8 cellular contexts compared by ENCODE assay signal in genomic region chr1:204377800-204378608, GRCh38. TPM values are rescaled to one million over a fixed set of nuclear protein-coding genes. Genes with fewer than 3 reads are reported as not detected.
DNase-seq lines count a peak whose midpoint lies in the region; ATAC-seq, FAIRE-seq and TF ChIP-seq lines count a peak whose summit lies in the region.

No MANE protein-coding gene starts in this region.

- H3K36me3 Mint-ChIP-seq in T-cell, result no peaks in the 10 kb centered on the region

- TF ChIP-seq POLR2A in K562 (conservative IDR thresholded peaks at IDR 0.05), result no peak

- H3K4me1 Mint-ChIP-seq in T-cell, result peaks cover 11 to 14% (median 14%) of the 10 kb centered on the region in 3 donors

- peak overlapping the region; percentile 62 for H3K4me2 ChIP-seq in K562 (ENCODE audit: insufficient read depth, low read length)

- H3K79me2 ChIP-seq in K562 (ENCODE audit: control insufficient read depth, insufficient read depth, low read length), result no peaks in the 10 kb centered on the region

- peak overlapping the region; percentile 83 to 85 (median 84) for H3K4me3 Mint-ChIP-seq in T-cell

- peaks cover 5 to 10% of the 10 kb centered on the region in 2 experiments for H3K4me1 ChIP-seq in K562 (replicated peaks in 1 of 2; ENCODE audit: control insufficient read depth in 2 of 2, insufficient read depth in 2 of 2, low read length in 2 of 2)

- in situ Hi-C loops in K562 (cut with MboI), result no loop called here

- H3K36me3 ChIP-seq in K562 (ENCODE audit: control insufficient read depth, insufficient read depth, low read length), result no peaks in the 10 kb centered on the region

- H3K27me3 ChIP-seq in K562 (ENCODE audit: control insufficient read depth in 2 of 2, insufficient read depth in 2 of 2, low read length in 2 of 2), result peaks cover 47 to 68% of the 10 kb centered on the region in 2 experiments

- H3K9ac ChIP-seq in K562 (ENCODE audit: insufficient read depth in 1 of 2, low read depth in 2 of 2, low read length in 2 of 2), result peak overlapping the region in 1 of 2 experiments; percentile 68; a peak in 2 of 4 replicates

- H2AFZ ChIP-seq in K562 (ENCODE audit: low read depth, low read length), result peak overlapping the region; percentile 74

- CTCF ChIA-PET in T-cell (lab: Charles Lee) (interaction anchor here (0.6 to 2.2 kb wide), 3 partner anchors 8 to 21 kb away, joined by 4 to 15 read pairs (median 5); no protein-coding TSS in a partner anchor), K562 (lab: Yijun Ruan, JAX; ENCODE audit: low intra/inter-chr PET ratio) (no interaction called here)

- H3K9me3 Mint-ChIP-seq in T-cell, result no peaks in the 10 kb centered on the region

- intact Hi-C loops in K562 (cut with micrococcal nuclease), result no loop called here

- FAIRE-seq in K562 (lab: Jason Lieb, UNC), result no peak

- H3K27me3 Mint-ChIP-seq in T-cell, result peaks cover 0 to 28% of the 10 kb centered on the region in 2 donors

- peaks cover 16% of the 10 kb centered on the region for H4K20me1 ChIP-seq in K562 (replicated peaks; ENCODE audit: control insufficient read depth, insufficient read depth, low read length)

- H3K9me1 ChIP-seq in K562 (ENCODE audit: control insufficient read depth, insufficient read depth, low read length), result no peaks in the 10 kb centered on the region

- H3K27ac Mint-ChIP-seq in T-cell, result peak overlapping the region in 1 of 2 donors; percentile 40

- POLR2A ChIA-PET in T-cell (lab: Charles Lee), result no interaction called here
- POLR2A ChIA-PET in K562 (lab: Yijun Ruan, JAX), result interaction anchor here (0.6 to 1.1 kb wide), 5 partner anchors 9 to 759 kb away, joined by 3 to 4 read pairs (median 3); no protein-coding TSS in a partner anchor

- BruUV-seq in K562 (replicated peaks; lab: Mats Ljungman, UMichigan), result no TSS peak

- no peaks in the 10 kb centered on the region for H3K9me3 ChIP-seq in K562 (replicated peaks; ENCODE audit: control insufficient read depth, insufficient read depth, low read depth, low read length)

- peak overlapping the region; percentile 30; the same call in 1 of the 2 replicates for H3K4me3 ChIP-seq in GM08714 (ENCODE audit: low read length)
- no peak overlapping the region; the same call in 1 of the 2 replicates for H3K4me3 ChIP-seq in K562

- TF ChIP-seq RAD21 in Ishikawa (IDR thresholded peaks at IDR 0.05; ENCODE audit: low read depth) (no peak), K562 (CRISPR knock-in tag; conservative IDR thresholded peaks at IDR 0.05 in 1 of 2, IDR thresholded peaks at IDR 0.05 in 1 of 2) (no peak)

- no peak overlapping the region for H3K27ac ChIP-seq in K562 (ENCODE audit: extremely low read depth, low read depth, low read length)

- DNase-seq in T-cell, result peak in 33 of 34 experiments; percentile 20 to 60 (median 40)
- peak in 3 of 4 experiments; percentile 46 to 62 (median 52) for DNase-seq in K562 (ENCODE audit: extremely low read depth in 1 of 4, low spot score in 3 of 4)
- peak; percentile 9 for DNase-seq in iris pigment epithelial cell (ENCODE audit: low read depth)
- peak in 2 of 3 donors; percentile 28 to 36 for DNase-seq in stimulated activated CD4-positive, alpha-beta T cell treated with anti-CD3 and anti-CD28 coated beads, Interleukin-12 subunit alpha, Interleukin-12 subunit beta, amount 100 ng/mL, for 48 hours (ENCODE audit: low read depth in 2 of 3, low spot score in 1 of 3)

- TF ChIP-seq CTCF in K562 (IDR thresholded peaks at IDR 0.05 in 2 of 3, conservative IDR thresholded peaks at IDR 0.05 in 1 of 3; ENCODE audit: insufficient read depth in 2 of 3, low read depth in 1 of 3, low read length in 3 of 3), result peak in 1 of 3 experiments; percentile 7; a peak in 1 of 6 replicates

- 6% methylated on average over 54 of the region's 54 CpGs for WGBS in K562 (ENCODE audit: insufficient coverage, low coverage, missing lambda C conversion rate)

- ATAC-seq in T-cell (replicated peaks in 1 of 4) (peak; percentile 74 to 77 (median 75)), K562 (peak; percentile 78), GM19035 (IDR thresholded peaks at IDR 0.05; ENCODE audit: unreplicated experiment) (no peak), GM21381 (IDR thresholded peaks at IDR 0.05; ENCODE audit: unreplicated experiment) (no peak)

- TF ChIP-seq EP300 in Ishikawa (IDR thresholded peaks at IDR 0.05; ENCODE audit: borderline replicate concordance) (no peak), K562 (IDR thresholded peaks at IDR 0.05; ENCODE audit: low read length) (no peak)

TF ChIP-seq in K562, 482 proteins besides CTCF, POLR2A, EP300 and RAD21 (continues in another document):
- TF ChIP-seq CHCHD3 (CRISPR knock-in tag; IDR thresholded peaks at IDR 0.05) (no peak), ZNF584 (CRISPR knock-in tag; IDR thresholded peaks at IDR 0.05; ENCODE audit: low read depth) (0 out of 2 replicates have a peak, but pooled peaks have one; percentile 16), HES1 (IDR thresholded peaks at IDR 0.05; ENCODE audit: low read depth) (peak; percentile 63), L3MBTL2 (IDR thresholded peaks at IDR 0.05) (peak; percentile 36; the same call in 1 of the 2 replicates), ZNF146 (CRISPR knock-in tag; IDR thresholded peaks at IDR 0.05; ENCODE audit: unreplicated experiment) (no peak), NFYB (IDR thresholded peaks at IDR 0.05; ENCODE audit: extremely low read depth, insufficient read length) (no peak), ESRRA (IDR thresholded peaks at IDR 0.05; ENCODE audit: borderline replicate concordance, low read depth) (peak; percentile 62), RCOR1 (IDR thresholded peaks at IDR 0.05; ENCODE audit: borderline replicate concordance in 1 of 2, low read depth in 2 of 2, low read length in 2 of 2) (peak in 1 of 2 experiments; percentile 54; a peak in 2 of 4 replicates), BCOR (IDR thresholded peaks at IDR 0.05) (0 out of 2 replicates have a peak, but pooled peaks have one; percentile 20), SNRNP70 (optimal IDR thresholded peaks at IDR 0.05; ENCODE audit: low read depth, low read length) (no peak), ZFP36 (IDR thresholded peaks at IDR 0.05; ENCODE audit: low read depth, low read length, partially characterized antibody) (peak; percentile 93), RNF2 (IDR thresholded peaks at IDR 0.05) (peak; percentile 37; the same call in 1 of the 2 replicates), DACH1 (IDR thresholded peaks at IDR 0.05; ENCODE audit: partially characterized antibody) (no peak)
- TF ChIP-seq, protein P1, sequence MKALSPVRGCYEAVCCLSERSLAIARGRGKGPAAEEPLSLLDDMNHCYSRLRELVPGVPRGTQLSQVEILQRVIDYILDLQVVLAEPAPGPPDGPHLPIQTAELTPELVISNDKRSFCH (CRISPR knock-in tag; IDR thresholded peaks at IDR 0.05), result no peak
- TF ChIP-seq, protein P1 (tag; IDR thresholded peaks at IDR 0.05), result peak; percentile 75

RNA-seq across cellular contexts. Expression of gene PLEKHA6, which starts 18.3 kb away (rescaled TPM):
- 1 to 10 TPM in 3 of 5 donors, under 1 TPM in 2; 0.38 to 1.9 (median 1.4) TPM for total RNA-seq in T-cell
- total RNA-seq in K562 (2011; cell fraction: chromatin; rRNA removed; ENCODE audit: low replicate concordance), result 0.09 and 0.14 TPM in 2 replicates
- 0.17 TPM in 1 of 2 replicates, not detected in the other for total RNA-seq in K562 (2011; cell fraction: nucleolus; rRNA removed)
- 0.15 TPM in 1 of 2 replicates, not detected in the other for total RNA-seq in K562 (2011; cell fraction: nucleoplasm; rRNA removed)
- not detected in 2 replicates for total RNA-seq in K562 (2014; rRNA removed)
- not detected in 2 replicates for total RNA-seq in K562 (2014; rRNA removed; fragmentation: Illumina TruSeq; extraction: Trizol)
- 0.04 and 0.34 TPM in 2 replicates for total RNA-seq in K562 (2015; rRNA removed; fragmentation: Illumina TruSeq; extraction: Trizol)
- 0.29 and 0.33 TPM in 2 replicates for total RNA-seq in K562 (2021)
- polyA plus RNA-seq in K562 (2011; rRNA removed), result 0.01 TPM in 2 replicates
- 0.01 TPM in 1 of 2 replicates, not detected in the other for polyA plus RNA-seq in K562 (2011; cell fraction: cytosol; rRNA removed)
- 0.06 and 0.24 TPM in 2 replicates for polyA plus RNA-seq in K562 (2011; cell fraction: nucleus; rRNA removed)
- 0.21 and 0.35 TPM in 2 replicates for polyA plus RNA-seq in K562 (2012)
- polyA plus RNA-seq in K562 (2014; fragmentation: Illumina TruSeq; extraction: Trizol), result not detected in 2 replicates
- polyA plus RNA-seq in K562 (2014; fragmentation: Nextera tagmentation; extraction: Ambion mirVana), result under 1 TPM in 1 of 2 experiments, not detected in 1; under 0.01 TPM
- 0.01 TPM in 1 of 2 replicates, not detected in the other for polyA plus RNA-seq in K562 (2014; rRNA removed)
- 0.04 and 0.06 TPM in 2 replicates for polyA minus RNA-seq in K562 (2011; rRNA and poly(A)+ RNA removed)
- not detected in 2 replicates for polyA minus RNA-seq in K562 (2011; cell fraction: cytosol; rRNA and poly(A)+ RNA removed)
- polyA minus RNA-seq in K562 (2011; cell fraction: nucleus; rRNA and poly(A)+ RNA removed), result under 0.01 and 0.11 TPM in 2 replicates

RNA-seq across cellular contexts. Expression of gene PPP1R15B, which starts 33.6 kb away (rescaled TPM):
- total RNA-seq in T-cell (100 to 1,000 TPM in 2 of 5 donors, 10 to 100 TPM in 3; 67.9 to 151 (median 70.6) TPM), K562 (2014; rRNA removed) (30.8 and 32.3 TPM in 2 replicates), K562 (2014; rRNA removed; fragmentation: Illumina TruSeq; extraction: Trizol) (42.2 and 45.5 TPM in 2 replicates), K562 (2015; rRNA removed; fragmentation: Illumina TruSeq; extraction: Trizol) (30.6 and 32.4 TPM in 2 replicates), K562 (2021) (46.5 and 48.1 TPM in 2 replicates)
- 89.5 and 106 TPM in 2 replicates for total RNA-seq in K562 (2011; cell fraction: chromatin; rRNA removed; ENCODE audit: low replicate concordance)
- total RNA-seq in K562 (2011; cell fraction: nucleolus; rRNA removed), result 92.1 and 92.6 TPM in 2 replicates
- total RNA-seq in K562 (2011; cell fraction: nucleoplasm; rRNA removed), result 106 and 121 TPM in 2 replicates
- polyA plus RNA-seq in K562 (2011; rRNA removed) (24.6 and 27.0 TPM in 2 replicates), K562 (2014; fragmentation: Illumina TruSeq; extraction: Trizol) (34.2 and 36.5 TPM in 2 replicates), K562 (2014; fragmentation: Nextera tagmentation; extraction: Ambion mirVana) (10 to 100 TPM; 17.0 to 24.7 TPM), K562 (2014; rRNA removed) (26.9 and 27.2 TPM in 2 replicates)
- 19.2 and 23.1 TPM in 2 replicates for polyA plus RNA-seq in K562 (2011; cell fraction: cytosol; rRNA removed)
- 18.4 and 20.5 TPM in 2 replicates for polyA plus RNA-seq in K562 (2011; cell fraction: nucleus; rRNA removed)
- polyA plus RNA-seq in K562 (2012), result 15.8 and 22.5 TPM in 2 replicates
- polyA minus RNA-seq in K562 (2011; rRNA and poly(A)+ RNA removed), result 47.0 and 63.2 TPM in 2 replicates
- polyA minus RNA-seq in K562 (2011; cell fraction: cytosol; rRNA and poly(A)+ RNA removed), result 38.7 and 39.2 TPM in 2 replicates
- 36.5 and 72.2 TPM in 2 replicates for polyA minus RNA-seq in K562 (2011; cell fraction: nucleus; rRNA and poly(A)+ RNA removed)

Comparison
In these comparisons a context has a peak if more than half of its experiments do, and no peak if none do; other contexts are left out.
1. ATAC-seq: peak in T-cell (4 of 4) and K562 (single experiment); none in GM19035 (single experiment) and GM21381 (single experiment).
2. Peak in every context shown above with its lines, with median percentiles within 50 percentile points of each other: DNase-seq.